In the genomic region with DNA sequence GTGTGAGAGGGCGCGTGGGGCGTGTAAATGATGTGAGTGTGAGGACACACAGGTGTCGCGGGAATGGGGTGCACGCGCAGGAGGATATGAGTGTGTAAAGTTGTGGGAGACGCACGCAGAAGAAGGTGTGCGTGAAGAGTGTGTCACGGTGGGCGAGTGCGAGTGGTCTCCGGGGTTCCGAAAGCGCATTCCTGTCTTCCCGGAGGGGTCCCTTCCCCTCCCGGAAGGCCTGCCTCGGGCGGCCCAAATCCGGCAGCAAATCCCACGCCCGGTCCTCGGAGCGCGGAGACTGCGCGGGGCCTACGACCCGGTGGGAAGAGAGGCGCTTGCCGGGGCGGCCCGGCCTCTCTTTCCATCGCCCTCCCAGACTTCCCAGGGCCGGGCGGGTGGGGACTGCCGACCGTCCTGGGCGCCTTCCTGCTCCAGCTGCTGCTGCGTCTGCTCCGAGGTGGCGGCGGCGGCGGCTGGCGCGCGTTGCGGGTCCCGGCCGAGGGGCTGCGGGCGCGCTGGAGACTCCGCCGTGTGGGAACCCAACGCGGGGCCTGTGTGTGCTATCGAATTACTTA, we compare ENCODE assay signal across 3 cellular contexts.
TF ChIP-seq lines count a peak whose summit lies in the region.

No MANE protein-coding gene starts in this region.

TF ChIP-seq in SK-N-SH, 30 proteins besides CTCF, POLR2A, EP300 and RAD21 (continues in another document):
- TF ChIP-seq, protein P1, sequence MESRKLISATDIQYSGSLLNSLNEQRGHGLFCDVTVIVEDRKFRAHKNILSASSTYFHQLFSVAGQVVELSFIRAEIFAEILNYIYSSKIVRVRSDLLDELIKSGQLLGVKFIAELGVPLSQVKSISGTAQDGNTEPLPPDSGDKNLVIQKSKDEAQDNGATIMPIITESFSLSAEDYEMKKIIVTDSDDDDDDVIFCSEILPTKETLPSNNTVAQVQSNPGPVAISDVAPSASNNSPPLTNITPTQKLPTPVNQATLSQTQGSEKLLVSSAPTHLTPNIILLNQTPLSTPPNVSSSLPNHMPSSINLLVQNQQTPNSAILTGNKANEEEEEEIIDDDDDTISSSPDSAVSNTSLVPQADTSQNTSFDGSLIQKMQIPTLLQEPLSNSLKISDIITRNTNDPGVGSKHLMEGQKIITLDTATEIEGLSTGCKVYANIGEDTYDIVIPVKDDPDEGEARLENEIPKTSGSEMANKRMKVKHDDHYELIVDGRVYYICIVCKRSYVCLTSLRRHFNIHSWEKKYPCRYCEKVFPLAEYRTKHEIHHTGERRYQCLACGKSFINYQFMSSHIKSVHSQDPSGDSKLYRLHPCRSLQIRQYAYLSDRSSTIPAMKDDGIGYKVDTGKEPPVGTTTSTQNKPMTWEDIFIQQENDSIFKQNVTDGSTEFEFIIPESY (IDR thresholded peaks at IDR 0.05; ENCODE audit: borderline replicate concordance, low read depth), result no peak
- no peak for TF ChIP-seq FOXJ3 (CRISPR knock-in tag; IDR thresholded peaks at IDR 0.05)
- no peak for TF ChIP-seq MXI1 (IDR thresholded peaks at IDR 0.05; ENCODE audit: low read depth, low read length)
- no peak for TF ChIP-seq YY1 (IDR thresholded peaks at IDR 0.05; ENCODE audit: low read depth)
- no peak for TF ChIP-seq FOXM1 (IDR thresholded peaks at IDR 0.05; ENCODE audit: low read depth)
- TF ChIP-seq, protein P2, sequence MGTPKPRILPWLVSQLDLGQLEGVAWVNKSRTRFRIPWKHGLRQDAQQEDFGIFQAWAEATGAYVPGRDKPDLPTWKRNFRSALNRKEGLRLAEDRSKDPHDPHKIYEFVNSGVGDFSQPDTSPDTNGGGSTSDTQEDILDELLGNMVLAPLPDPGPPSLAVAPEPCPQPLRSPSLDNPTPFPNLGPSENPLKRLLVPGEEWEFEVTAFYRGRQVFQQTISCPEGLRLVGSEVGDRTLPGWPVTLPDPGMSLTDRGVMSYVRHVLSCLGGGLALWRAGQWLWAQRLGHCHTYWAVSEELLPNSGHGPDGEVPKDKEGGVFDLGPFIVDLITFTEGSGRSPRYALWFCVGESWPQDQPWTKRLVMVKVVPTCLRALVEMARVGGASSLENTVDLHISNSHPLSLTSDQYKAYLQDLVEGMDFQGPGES (IDR thresholded peaks at IDR 0.05; ENCODE audit: low read depth, low read length), result no peak
- TF ChIP-seq, protein P3, sequence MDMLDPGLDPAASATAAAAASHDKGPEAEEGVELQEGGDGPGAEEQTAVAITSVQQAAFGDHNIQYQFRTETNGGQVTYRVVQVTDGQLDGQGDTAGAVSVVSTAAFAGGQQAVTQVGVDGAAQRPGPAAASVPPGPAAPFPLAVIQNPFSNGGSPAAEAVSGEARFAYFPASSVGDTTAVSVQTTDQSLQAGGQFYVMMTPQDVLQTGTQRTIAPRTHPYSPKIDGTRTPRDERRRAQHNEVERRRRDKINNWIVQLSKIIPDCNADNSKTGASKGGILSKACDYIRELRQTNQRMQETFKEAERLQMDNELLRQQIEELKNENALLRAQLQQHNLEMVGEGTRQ (IDR thresholded peaks at IDR 0.05; ENCODE audit: borderline replicate concordance, low read depth, low read length), result no peak
- no peak for TF ChIP-seq JUND (IDR thresholded peaks at IDR 0.05)
- TF ChIP-seq TAF1 (IDR thresholded peaks at IDR 0.05; ENCODE audit: borderline replicate concordance, low read depth, low read length), result no peak
- TF ChIP-seq, protein P4, sequence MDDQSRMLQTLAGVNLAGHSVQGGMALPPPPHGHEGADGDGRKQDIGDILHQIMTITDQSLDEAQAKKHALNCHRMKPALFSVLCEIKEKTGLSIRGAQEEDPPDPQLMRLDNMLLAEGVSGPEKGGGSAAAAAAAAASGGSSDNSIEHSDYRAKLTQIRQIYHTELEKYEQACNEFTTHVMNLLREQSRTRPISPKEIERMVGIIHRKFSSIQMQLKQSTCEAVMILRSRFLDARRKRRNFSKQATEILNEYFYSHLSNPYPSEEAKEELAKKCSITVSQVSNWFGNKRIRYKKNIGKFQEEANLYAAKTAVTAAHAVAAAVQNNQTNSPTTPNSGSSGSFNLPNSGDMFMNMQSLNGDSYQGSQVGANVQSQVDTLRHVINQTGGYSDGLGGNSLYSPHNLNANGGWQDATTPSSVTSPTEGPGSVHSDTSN (IDR thresholded peaks at IDR 0.05), result no peak
- TF ChIP-seq CHD2 (IDR thresholded peaks at IDR 0.05; ENCODE audit: low read length, partially characterized antibody), result no peak
- TF ChIP-seq FOSL2 (IDR thresholded peaks at IDR 0.05; ENCODE audit: borderline replicate concordance, low read depth), result no peak
- TF ChIP-seq POLR2AphosphoS5 (IDR thresholded peaks at IDR 0.05; ENCODE audit: low read depth, low read length), result no peak
- TF ChIP-seq NRF1 (IDR thresholded peaks at IDR 0.05; ENCODE audit: low read depth, low read length), result no peak
- no peak for TF ChIP-seq MEF2A (IDR thresholded peaks at IDR 0.05; ENCODE audit: borderline replicate concordance, low read depth)
- TF ChIP-seq EZH2phosphoT487 (IDR thresholded peaks at IDR 0.05; ENCODE audit: borderline replicate concordance, low read depth), result no peak
- no peak for TF ChIP-seq SIN3A (IDR thresholded peaks at IDR 0.05; ENCODE audit: borderline replicate concordance, low read depth, low read length)

TF ChIP-seq in SK-N-SH treated with all-trans-retinoic acid at 6 μM for 48 hours, 23 proteins besides CTCF, POLR2A, EP300 and RAD21 (continued from another document):
- TF ChIP-seq, protein P5, sequence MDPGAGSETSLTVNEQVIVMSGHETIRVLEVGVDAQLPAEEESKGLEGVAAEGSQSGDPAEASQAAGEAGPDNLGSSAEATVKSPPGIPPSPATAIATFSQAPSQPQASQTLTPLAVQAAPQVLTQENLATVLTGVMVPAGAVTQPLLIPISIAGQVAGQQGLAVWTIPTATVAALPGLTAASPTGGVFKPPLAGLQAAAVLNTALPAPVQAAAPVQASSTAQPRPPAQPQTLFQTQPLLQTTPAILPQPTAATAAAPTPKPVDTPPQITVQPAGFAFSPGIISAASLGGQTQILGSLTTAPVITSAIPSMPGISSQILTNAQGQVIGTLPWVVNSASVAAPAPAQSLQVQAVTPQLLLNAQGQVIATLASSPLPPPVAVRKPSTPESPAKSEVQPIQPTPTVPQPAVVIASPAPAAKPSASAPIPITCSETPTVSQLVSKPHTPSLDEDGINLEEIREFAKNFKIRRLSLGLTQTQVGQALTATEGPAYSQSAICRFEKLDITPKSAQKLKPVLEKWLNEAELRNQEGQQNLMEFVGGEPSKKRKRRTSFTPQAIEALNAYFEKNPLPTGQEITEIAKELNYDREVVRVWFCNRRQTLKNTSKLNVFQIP (CRISPR knock-in tag; IDR thresholded peaks at IDR 0.05; ENCODE audit: borderline replicate concordance, low read depth), result no peak
- TF ChIP-seq, protein P6, sequence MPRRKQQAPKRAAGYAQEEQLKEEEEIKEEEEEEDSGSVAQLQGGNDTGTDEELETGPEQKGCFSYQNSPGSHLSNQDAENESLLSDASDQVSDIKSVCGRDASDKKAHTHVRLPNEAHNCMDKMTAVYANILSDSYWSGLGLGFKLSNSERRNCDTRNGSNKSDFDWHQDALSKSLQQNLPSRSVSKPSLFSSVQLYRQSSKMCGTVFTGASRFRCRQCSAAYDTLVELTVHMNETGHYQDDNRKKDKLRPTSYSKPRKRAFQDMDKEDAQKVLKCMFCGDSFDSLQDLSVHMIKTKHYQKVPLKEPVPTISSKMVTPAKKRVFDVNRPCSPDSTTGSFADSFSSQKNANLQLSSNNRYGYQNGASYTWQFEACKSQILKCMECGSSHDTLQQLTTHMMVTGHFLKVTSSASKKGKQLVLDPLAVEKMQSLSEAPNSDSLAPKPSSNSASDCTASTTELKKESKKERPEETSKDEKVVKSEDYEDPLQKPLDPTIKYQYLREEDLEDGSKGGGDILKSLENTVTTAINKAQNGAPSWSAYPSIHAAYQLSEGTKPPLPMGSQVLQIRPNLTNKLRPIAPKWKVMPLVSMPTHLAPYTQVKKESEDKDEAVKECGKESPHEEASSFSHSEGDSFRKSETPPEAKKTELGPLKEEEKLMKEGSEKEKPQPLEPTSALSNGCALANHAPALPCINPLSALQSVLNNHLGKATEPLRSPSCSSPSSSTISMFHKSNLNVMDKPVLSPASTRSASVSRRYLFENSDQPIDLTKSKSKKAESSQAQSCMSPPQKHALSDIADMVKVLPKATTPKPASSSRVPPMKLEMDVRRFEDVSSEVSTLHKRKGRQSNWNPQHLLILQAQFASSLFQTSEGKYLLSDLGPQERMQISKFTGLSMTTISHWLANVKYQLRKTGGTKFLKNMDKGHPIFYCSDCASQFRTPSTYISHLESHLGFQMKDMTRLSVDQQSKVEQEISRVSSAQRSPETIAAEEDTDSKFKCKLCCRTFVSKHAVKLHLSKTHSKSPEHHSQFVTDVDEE (CRISPR knock-in tag; IDR thresholded peaks at IDR 0.05), result no peak
- TF ChIP-seq TOX (CRISPR knock-in tag; IDR thresholded peaks at IDR 0.05; ENCODE audit: borderline replicate concordance) (no peak), GLIS3 (CRISPR knock-in tag; IDR thresholded peaks at IDR 0.05) (no peak), ZC3H10 (CRISPR knock-in tag; IDR thresholded peaks at IDR 0.05) (no peak), BACH2 (CRISPR knock-in tag; IDR thresholded peaks at IDR 0.05; ENCODE audit: borderline replicate concordance) (no peak), CSDC2 (CRISPR knock-in tag; IDR thresholded peaks at IDR 0.05) (no peak)
- TF ChIP-seq, protein P7, sequence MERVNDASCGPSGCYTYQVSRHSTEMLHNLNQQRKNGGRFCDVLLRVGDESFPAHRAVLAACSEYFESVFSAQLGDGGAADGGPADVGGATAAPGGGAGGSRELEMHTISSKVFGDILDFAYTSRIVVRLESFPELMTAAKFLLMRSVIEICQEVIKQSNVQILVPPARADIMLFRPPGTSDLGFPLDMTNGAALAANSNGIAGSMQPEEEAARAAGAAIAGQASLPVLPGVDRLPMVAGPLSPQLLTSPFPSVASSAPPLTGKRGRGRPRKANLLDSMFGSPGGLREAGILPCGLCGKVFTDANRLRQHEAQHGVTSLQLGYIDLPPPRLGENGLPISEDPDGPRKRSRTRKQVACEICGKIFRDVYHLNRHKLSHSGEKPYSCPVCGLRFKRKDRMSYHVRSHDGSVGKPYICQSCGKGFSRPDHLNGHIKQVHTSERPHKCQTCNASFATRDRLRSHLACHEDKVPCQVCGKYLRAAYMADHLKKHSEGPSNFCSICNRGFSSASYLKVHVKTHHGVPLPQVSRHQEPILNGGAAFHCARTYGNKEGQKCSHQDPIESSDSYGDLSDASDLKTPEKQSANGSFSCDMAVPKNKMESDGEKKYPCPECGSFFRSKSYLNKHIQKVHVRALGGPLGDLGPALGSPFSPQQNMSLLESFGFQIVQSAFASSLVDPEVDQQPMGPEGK (CRISPR knock-in tag; IDR thresholded peaks at IDR 0.05; ENCODE audit: borderline replicate concordance), result no peak

TF ChIP-seq in WTC11, 78 proteins besides CTCF, POLR2A, EP300 and RAD21 (continued from another document):
- TF ChIP-seq, protein P8, sequence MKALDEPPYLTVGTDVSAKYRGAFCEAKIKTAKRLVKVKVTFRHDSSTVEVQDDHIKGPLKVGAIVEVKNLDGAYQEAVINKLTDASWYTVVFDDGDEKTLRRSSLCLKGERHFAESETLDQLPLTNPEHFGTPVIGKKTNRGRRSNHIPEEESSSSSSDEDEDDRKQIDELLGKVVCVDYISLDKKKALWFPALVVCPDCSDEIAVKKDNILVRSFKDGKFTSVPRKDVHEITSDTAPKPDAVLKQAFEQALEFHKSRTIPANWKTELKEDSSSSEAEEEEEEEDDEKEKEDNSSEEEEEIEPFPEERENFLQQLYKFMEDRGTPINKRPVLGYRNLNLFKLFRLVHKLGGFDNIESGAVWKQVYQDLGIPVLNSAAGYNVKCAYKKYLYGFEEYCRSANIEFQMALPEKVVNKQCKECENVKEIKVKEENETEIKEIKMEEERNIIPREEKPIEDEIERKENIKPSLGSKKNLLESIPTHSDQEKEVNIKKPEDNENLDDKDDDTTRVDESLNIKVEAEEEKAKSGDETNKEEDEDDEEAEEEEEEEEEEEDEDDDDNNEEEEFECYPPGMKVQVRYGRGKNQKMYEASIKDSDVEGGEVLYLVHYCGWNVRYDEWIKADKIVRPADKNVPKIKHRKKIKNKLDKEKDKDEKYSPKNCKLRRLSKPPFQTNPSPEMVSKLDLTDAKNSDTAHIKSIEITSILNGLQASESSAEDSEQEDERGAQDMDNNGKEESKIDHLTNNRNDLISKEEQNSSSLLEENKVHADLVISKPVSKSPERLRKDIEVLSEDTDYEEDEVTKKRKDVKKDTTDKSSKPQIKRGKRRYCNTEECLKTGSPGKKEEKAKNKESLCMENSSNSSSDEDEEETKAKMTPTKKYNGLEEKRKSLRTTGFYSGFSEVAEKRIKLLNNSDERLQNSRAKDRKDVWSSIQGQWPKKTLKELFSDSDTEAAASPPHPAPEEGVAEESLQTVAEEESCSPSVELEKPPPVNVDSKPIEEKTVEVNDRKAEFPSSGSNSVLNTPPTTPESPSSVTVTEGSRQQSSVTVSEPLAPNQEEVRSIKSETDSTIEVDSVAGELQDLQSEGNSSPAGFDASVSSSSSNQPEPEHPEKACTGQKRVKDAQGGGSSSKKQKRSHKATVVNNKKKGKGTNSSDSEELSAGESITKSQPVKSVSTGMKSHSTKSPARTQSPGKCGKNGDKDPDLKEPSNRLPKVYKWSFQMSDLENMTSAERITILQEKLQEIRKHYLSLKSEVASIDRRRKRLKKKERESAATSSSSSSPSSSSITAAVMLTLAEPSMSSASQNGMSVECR (CRISPR knock-in tag; IDR thresholded peaks at IDR 0.05; ENCODE audit: borderline replicate concordance), result peak; percentile 18; the same call in 1 of the 2 replicates
